ENCODE assay signal across 29 cellular contexts in genomic region chr17:69388791-69389442, GRCh38. TPM values are rescaled to one million over a fixed set of nuclear protein-coding genes. Genes with fewer than 3 reads are reported as not detected.
A peak's percentile ranks its signal among the peaks of the same experiment; 100 is the strongest.
DNase-seq lines count a peak whose midpoint lies in the region; ATAC-seq, FAIRE-seq and TF ChIP-seq lines count a peak whose summit lies in the region.
"Had no signal": no experiment of that assay in that cellular context is flagged by ENCODE, and none has a peak within 500 bp of the region (broad histone marks: within the 10 kb centered on the region; RNA-seq: fewer than 3 reads in every experiment).

No MANE protein-coding gene starts in this region.

- H3K27ac ChIP-seq in PC-3 (ENCODE audit: low read length) (no peak overlapping the region), GM12878 (ENCODE audit: control insufficient read depth, insufficient read depth) (no peak overlapping the region)
- H3K27ac ChIP-seq: RWPE1 had no signal

- no peaks in the 10 kb centered on the region for H3F3A ChIP-seq in PC-3 (ENCODE audit: low read length, unreplicated experiment)

- in situ Hi-C loops in GM12878 (cut with MboI): no loop called here

- WGBS in GM12878 (ENCODE audit: insufficient coverage, insufficient replicate concordance, low lambda C conversion rate, missing lambda C conversion rate): 78% methylated on average over 7 of the region's 7 CpGs

- TF ChIP-seq EP300 in GM12878 (IDR thresholded peaks at IDR 0.05; ENCODE audit: borderline replicate concordance in 1 of 2, control insufficient read depth in 1 of 2, low read depth in 2 of 2, low read length in 2 of 2): no peak

- BruUV-seq in PC-3 (replicated peaks; lab: Mats Ljungman, UMichigan) (no TSS peak), GM12878 (replicated peaks; lab: Mats Ljungman, UMichigan) (no TSS peak), Caco-2 (replicated peaks; lab: Mats Ljungman, UMichigan) (no TSS peak)

- peak; percentile 19 for DNase-seq in PC-3
- no peak for DNase-seq in GM12878 (ENCODE audit: low read depth, low spot score)
- DNase-seq in fibroblast of the conjunctiva (ENCODE audit: low read depth): peak; percentile 16
- no peak for DNase-seq in stimulated activated naive CD8-positive, alpha-beta T cell treated with anti-CD3 and anti-CD28 coated beads, Interleukin-15, Interleukin-2, amounts not matched to agents 100 U/mL and 50 U/mL, for 24 hours
- DNase-seq in EL: no peak
- DNase-seq in Caco-2: no peak
- DNase-seq: Calu3; CD8-positive, alpha-beta memory T cell; DMS79 treated with DMSO at 0.1 percent for 48 hours; GOT3; Kasumi-1; MV-4-11; NCI-H1105; NCI-H1436 treated with DMSO at 0.1 percent for 48 hours; NCI-H1930; NCI-H2107; NCI-H524; NCI-H748 treated with DMSO at 0.1 percent for 48 hours; NK-92 treated with Interleukin-12 subunit alpha and Interleukin-12 subunit beta, amount 100 ng/mL, for 24 hours; SHP77; SW 1271 had no signal

- TF ChIP-seq CTCF in PC-3 (conservative IDR thresholded peaks at IDR 0.05; ENCODE audit: low read depth, low read length): no peak; the same call in 1 of the 2 replicates
- TF ChIP-seq CTCF in GM12878 (IDR thresholded peaks at IDR 0.05 in 2 of 3, conservative IDR thresholded peaks at IDR 0.05 in 1 of 3; ENCODE audit: control insufficient read depth in 2 of 3, extremely low read depth in 1 of 3, insufficient read depth in 1 of 3, low read depth in 3 of 3, low read length in 3 of 3): no peak
- no peak for TF ChIP-seq CTCF in Caco-2 (IDR thresholded peaks at IDR 0.05; ENCODE audit: insufficient read depth in 1 of 2, low read depth in 1 of 2, low read length in 1 of 2, severe bottlenecking in 1 of 2, unreplicated experiment in 1 of 2)

- no peaks in the 10 kb centered on the region for H3K27me3 Mint-ChIP-seq in Caco-2 (ENCODE audit: insufficient read depth, unreplicated experiment)

- SMC1A ChIA-PET in GM12878 (lab: Charles Lee; ENCODE audit: uncharacterized antibody, unreplicated experiment): interaction anchor here (0.7 to 1.6 kb wide), 3 partner anchors 15 to 100 kb away, joined by 3 to 5 read pairs (median 5); no protein-coding TSS in a partner anchor

- CTCF ChIA-PET in PC-3 (lab: Charles Lee): no interaction called here
- CTCF ChIA-PET in GM12878 (lab: Yijun Ruan, JAX): interaction anchor here (0.6 to 0.8 kb wide), 2 partner anchors 42 to 134 kb away, joined by 3 to 5 read pairs; no protein-coding TSS in a partner anchor
- CTCF ChIA-PET in Caco-2 (lab: Charles Lee): no interaction called here

- no peaks in the 10 kb centered on the region for H3K9me2 ChIP-seq in PC-3 (replicated peaks; ENCODE audit: low read length)

- H3K9me3 ChIP-seq in PC-3 (ENCODE audit: low read length) (no peaks in the 10 kb centered on the region), GM12878 (replicated peaks; ENCODE audit: control insufficient read depth, insufficient read depth, low read length) (no peaks in the 10 kb centered on the region), Caco-2 (no peaks in the 10 kb centered on the region)
- H3K9me3 ChIP-seq: HAP-1 had no signal

- no peaks in the 10 kb centered on the region for H3K9me3 Mint-ChIP-seq in Caco-2 (ENCODE audit: unreplicated experiment)
- H3K9me3 Mint-ChIP-seq: CD14-positive monocyte; CD8-positive, alpha-beta memory T cell; T-helper 1 cell treated with Interleukin-12 subunit alpha and Interleukin-12 subunit beta and Interleukin-4 antibody, amounts not matched to agents 30 μg/mL and 1 μg/mL, for 36 hours had no signal

- intact Hi-C loops in PC-3 (cut with micrococcal nuclease): no loop called here
- intact Hi-C loops in GM12878 (cut with micrococcal nuclease; ENCODE audit: unreplicated experiment): no loop called here
- intact Hi-C loops in Caco-2 (cut with micrococcal nuclease; ENCODE audit: unreplicated experiment): no loop called here

- H3K9ac ChIP-seq in PC-3 (ENCODE audit: low read length): no peak overlapping the region
- no peak overlapping the region for H3K9ac ChIP-seq in GM12878 (ENCODE audit: control insufficient read depth, insufficient read depth, low read length)

- peaks cover 4% of the 10 kb centered on the region; the same call in 1 of the 2 replicates for H3K27me3 ChIP-seq in PC-3 (ENCODE audit: low read length)
- H3K27me3 ChIP-seq in GM12878 (replicated peaks in 1 of 2; ENCODE audit: control insufficient read depth in 2 of 2, insufficient read depth in 2 of 2, low read length in 1 of 2): no peaks in the 10 kb centered on the region
- H3K27me3 ChIP-seq in Caco-2 (replicated peaks; ENCODE audit: control insufficient read depth, insufficient read depth, low read length): no peaks in the 10 kb centered on the region

- FAIRE-seq in GM12878 (lab: Jason Lieb, UNC): no peak
- FAIRE-seq: GM18507 had no signal

- H3K4me1 ChIP-seq in PC-3 (ENCODE audit: insufficient read depth, low read length) (no peaks in the 10 kb centered on the region), GM12878 (ENCODE audit: control insufficient read depth, insufficient read depth, low read length) (peaks cover 9% of the 10 kb centered on the region), Caco-2 (peaks cover 14% of the 10 kb centered on the region)
- H3K4me1 ChIP-seq: HAP-1 had no signal

- POLR2A ChIA-PET in PC-3 (lab: Charles Lee; ENCODE audit: unreplicated experiment): no interaction called here
- POLR2A ChIA-PET in GM12878 (lab: Charles Lee): no interaction called here
- POLR2A ChIA-PET in Caco-2 (lab: Charles Lee): no interaction called here

- ATAC-seq in GM19035 (IDR thresholded peaks at IDR 0.05; ENCODE audit: unreplicated experiment): peak; percentile 50
- no peak for ATAC-seq in PC-3
- peak; percentile 49 for ATAC-seq in GM12878
- no peak for ATAC-seq in HG03520 (IDR thresholded peaks at IDR 0.05; ENCODE audit: unreplicated experiment)
- ATAC-seq in stimulated activated naive CD8-positive, alpha-beta T cell treated with anti-CD3 and anti-CD28 coated beads, Interleukin-15, Interleukin-2, amounts not matched to agents 100 U/mL and 50 U/mL, for 24 hours: no peak

- RAD21 ChIA-PET in GM12878 (lab: Charles Lee; ENCODE audit: unreplicated experiment): no interaction called here

- no peaks in the 10 kb centered on the region for H3K79me2 ChIP-seq in PC-3 (ENCODE audit: low read length)
- no peaks in the 10 kb centered on the region for H3K79me2 ChIP-seq in GM12878 (ENCODE audit: control insufficient read depth, insufficient read depth, low read length)

- H3K36me3 Mint-ChIP-seq in Caco-2 (ENCODE audit: insufficient read depth, unreplicated experiment): no peaks in the 10 kb centered on the region
- H3K36me3 Mint-ChIP-seq: CD14-positive monocyte; CD8-positive, alpha-beta memory T cell had no signal

- no peak for TF ChIP-seq POLR2A in GM12878 (IDR thresholded peaks at IDR 0.05; ENCODE audit: low read depth, low read length)

- H3K4me3 ChIP-seq in PC-3 (ENCODE audit: low read length) (no peak overlapping the region), GM12878 (no peak overlapping the region), Caco-2 (ENCODE audit: low read depth, low read length) (no peak overlapping the region)
- H3K4me3 ChIP-seq: HAP-1 had no signal

- H3K36me3 ChIP-seq in PC-3 (ENCODE audit: low read depth, low read length) (no peaks in the 10 kb centered on the region), GM12878 (ENCODE audit: control insufficient read depth in 2 of 2, insufficient read depth in 2 of 2, low read length in 1 of 2) (no peaks in the 10 kb centered on the region), Caco-2 (ENCODE audit: control insufficient read depth, insufficient read depth, low read length) (no peaks in the 10 kb centered on the region)
- H3K36me3 ChIP-seq: HAP-1 had no signal

- no peak overlapping the region for H3K4me2 ChIP-seq in PC-3 (ENCODE audit: low read length)
- H3K4me2 ChIP-seq in GM12878 (ENCODE audit: control insufficient read depth, insufficient read depth): no peak overlapping the region

- no peak overlapping the region for H2AFZ ChIP-seq in PC-3 (ENCODE audit: low read length)
- H2AFZ ChIP-seq in GM12878 (ENCODE audit: control insufficient read depth, low read depth, low read length): no peak overlapping the region

- H3K4me1 Mint-ChIP-seq in Caco-2 (ENCODE audit: low read depth, unreplicated experiment): peaks cover 12% of the 10 kb centered on the region
- H3K4me1 Mint-ChIP-seq: B cell; CD14-positive monocyte; CD8-positive, alpha-beta memory T cell had no signal

- H3K4me3 Mint-ChIP-seq in Caco-2 (ENCODE audit: unreplicated experiment): no peak overlapping the region
- H3K4me3 Mint-ChIP-seq: B cell; CD14-positive monocyte; CD8-positive, alpha-beta memory T cell; T-helper 1 cell treated with Interleukin-12 subunit alpha and Interleukin-12 subunit beta and Interleukin-4 antibody, amounts not matched to agents 30 μg/mL and 1 μg/mL, for 36 hours had no signal

- H4K20me1 ChIP-seq in PC-3 (ENCODE audit: low read length) (no peaks in the 10 kb centered on the region), GM12878 (ENCODE audit: control insufficient read depth, insufficient read depth) (no peaks in the 10 kb centered on the region)

- TF ChIP-seq RAD21 in GM12878 (IDR thresholded peaks at IDR 0.05; ENCODE audit: insufficient read depth, low read depth, low read length): no peak

- H3K27ac Mint-ChIP-seq in Caco-2 (ENCODE audit: unreplicated experiment): no peak overlapping the region
- H3K27ac Mint-ChIP-seq: B cell; CD14-positive monocyte; CD8-positive, alpha-beta memory T cell; T-helper 1 cell treated with Interleukin-12 subunit alpha and Interleukin-12 subunit beta and Interleukin-4 antibody, amounts not matched to agents 30 μg/mL and 1 μg/mL, for 36 hours had no signal

TF ChIP-seq in GM12878, 131 proteins besides CTCF, POLR2A, EP300 and RAD21 (continues in another document):
- TF ChIP-seq RUNX3 (IDR thresholded peaks at IDR 0.05; ENCODE audit: low read length): peak; percentile 58
- no peak for TF ChIP-seq WRNIP1 (IDR thresholded peaks at IDR 0.05; ENCODE audit: borderline replicate concordance, low read depth, low read length)

RNA-seq across cellular contexts. Expression of gene MAP2K6, which starts 25.6 kb away (rescaled TPM):
- total RNA-seq in PC-3 (2014; rRNA removed) (8.4 and 12.2 TPM in 2 replicates), GM12878 (2014; rRNA removed) (24.1 and 32.4 TPM in 2 replicates), GM12878 (2014; rRNA removed; fragmentation: Illumina TruSeq; extraction: Trizol) (19.9 and 22.3 TPM in 2 replicates), GM12878 (2021) (23.5 and 24.6 TPM in 2 replicates), Caco-2 (2022) (9.6 and 11.5 TPM in 2 replicates)
- 13.7 and 14.6 TPM in 2 replicates for total RNA-seq in GM12878 (2013; cell fraction: nucleolus; rRNA removed)
- 14.5 TPM for polyA plus RNA-seq in GM12878 (2011; ENCODE audit: low read depth)
- polyA plus RNA-seq in GM12878 (2011; rRNA removed) (16.4 and 20.2 TPM in 2 replicates), GM12878 (2014; fragmentation: Illumina TruSeq; extraction: Trizol) (27.5 and 28.1 TPM in 2 replicates), GM12878 (2014; fragmentation: Nextera tagmentation; extraction: Ambion mirVana) (10 to 100 TPM; 61.4 to 70.3 TPM), GM12878 (2014; rRNA removed) (17.8 and 21.1 TPM in 2 replicates), GM12878 (2016; fragmentation: Nextera tagmentation; extraction: Ambion mirVana) (10 to 100 TPM; 15.6 to 16.7 TPM)
- polyA plus RNA-seq in GM12878 (2011; cell fraction: cytosol; rRNA removed): 9.9 and 10.2 TPM in 2 replicates
- 5.8 and 6.8 TPM in 2 replicates for polyA plus RNA-seq in GM12878 (2011; cell fraction: nucleus; rRNA removed)
- polyA plus RNA-seq in GM12878 (2012): 18.7 and 19.2 TPM in 2 replicates
- polyA minus RNA-seq in GM12878 (2011; rRNA and poly(A)+ RNA removed): 12.7 and 16.5 TPM in 2 replicates
- polyA minus RNA-seq in GM12878 (2011; cell fraction: cytosol; rRNA and poly(A)+ RNA removed): 2.8 and 3.3 TPM in 2 replicates
- 7.1 and 7.7 TPM in 2 replicates for polyA minus RNA-seq in GM12878 (2011; cell fraction: nucleus; rRNA and poly(A)+ RNA removed)

Comparison
In these comparisons a context has a peak if more than half of its experiments do, and no peak if none do; other contexts are left out.
1. ATAC-seq: peak in GM19035 (single experiment) and GM12878 (single experiment); none in PC-3 (single experiment), HG03520 (single experiment) and stimulated activated naive CD8-positive, alpha-beta T cell treated with anti-CD3 and anti-CD28 coated beads, Interleukin-15, Interleukin-2, amounts not matched to agents 100 U/mL and 50 U/mL, for 24 hours (single experiment).
2. DNase-seq: peak in PC-3 (single experiment) and fibroblast of the conjunctiva (single experiment); none in GM12878 (single experiment), stimulated activated naive CD8-positive, alpha-beta T cell treated with anti-CD3 and anti-CD28 coated beads, Interleukin-15, Interleukin-2, amounts not matched to agents 100 U/mL and 50 U/mL, for 24 hours (single experiment), EL (single experiment) and Caco-2 (0 of 2).